ENCODE assay signal across 12 cellular contexts in genomic region chr1:52426391-52426790, GRCh38. TPM values are rescaled to one million over a fixed set of nuclear protein-coding genes. Genes with fewer than 3 reads are reported as not detected.
DNase-seq lines count a peak whose midpoint lies in the region; ATAC-seq and TF ChIP-seq lines count a peak whose summit lies in the region.
"Had no signal": no experiment of that assay in that cellular context is flagged by ENCODE, and none has a peak within 500 bp of the region (broad histone marks: within the 10 kb centered on the region; RNA-seq: fewer than 3 reads in every experiment).

No MANE protein-coding gene starts in this region.

- H3K9me3 Mint-ChIP-seq in MCF 10A (ENCODE audit: unreplicated experiment) (no peaks in the 10 kb centered on the region), type B pancreatic cell (no peaks in the 10 kb centered on the region)
- H3K9me3 Mint-ChIP-seq in activated T-helper 2 cell treated with anti-CD3 and anti-CD28 coated beads, Interferon-gamma antibody, Interleukin-2, Interleukin-4, amounts not matched to agents 10 μg/mL and 5 μg/mL and 100 μg/mL, durations not matched to agents 14 hours and 24 hours and 36 hours, result no peaks in the 10 kb centered on the region

- CTCF ChIA-PET in mammary epithelial cell (lab: Charles Lee; ENCODE audit: low non-redundant PET) (no interaction called here), MCF 10A (lab: Yijun Ruan, JAX) (interaction anchor here (1.1 to 1.3 kb wide), 2 partner anchors 13 to 261 kb away, joined by 3 read pairs; no protein-coding TSS in a partner anchor)

- TF ChIP-seq CTCF in mammary epithelial cell (conservative IDR thresholded peaks at IDR 0.05 in 1 of 2, IDR thresholded peaks at IDR 0.05 in 1 of 2; ENCODE audit: extremely low read depth in 1 of 2, insufficient read depth in 1 of 2, low read depth in 1 of 2, low read length in 2 of 2) (no peak), MCF 10A (IDR thresholded peaks at IDR 0.05; ENCODE audit: unreplicated experiment) (no peak), foreskin keratinocyte (conservative IDR thresholded peaks at IDR 0.05) (no peak), type B pancreatic cell (conservative IDR thresholded peaks at IDR 0.05) (no peak), left ventricle myocardium inferior (IDR thresholded peaks at IDR 0.05; ENCODE audit: borderline replicate concordance) (no peak)

- intact Hi-C loops in mammary epithelial cell (cut with micrococcal nuclease), result loop anchor here (5.0 kb wide), 1 partner anchor 261 kb away; no protein-coding TSS in a partner anchor
- intact Hi-C loops in MCF 10A (cut with micrococcal nuclease), result no loop called here
- intact Hi-C loops in activated T-helper 2 cell treated with anti-CD3 and anti-CD28 coated beads, Interferon-gamma antibody, Interleukin-2, Interleukin-4, amounts not matched to agents 10 μg/mL and 5 μg/mL and 100 μg/mL, durations not matched to agents 14 hours and 24 hours and 36 hours (cut with micrococcal nuclease), result loop anchor here (10.0 kb wide), 1 partner anchor 98 kb away; no protein-coding TSS in a partner anchor
- intact Hi-C loops in left ventricle myocardium inferior (cut with micrococcal nuclease), result no loop called here

- H3K79me2 ChIP-seq in mammary epithelial cell (ENCODE audit: insufficient read depth, low read length), result no peaks in the 10 kb centered on the region

- in situ Hi-C loops in mammary epithelial cell (cut with MboI; ENCODE audit: low sequenced_read_pairs in 2 of 2), result no loop called here

- H3K4me1 Mint-ChIP-seq in MCF 10A (ENCODE audit: insufficient read depth, unreplicated experiment) (peaks cover 5% of the 10 kb centered on the region), type B pancreatic cell (ENCODE audit: unreplicated experiment) (peaks cover 4% of the 10 kb centered on the region)
- H3K4me1 Mint-ChIP-seq in activated T-helper 2 cell treated with anti-CD3 and anti-CD28 coated beads, Interferon-gamma antibody, Interleukin-2, Interleukin-4, amounts not matched to agents 10 μg/mL and 5 μg/mL and 100 μg/mL, durations not matched to agents 14 hours and 24 hours and 36 hours (ENCODE audit: low read depth), result peaks cover 33% of the 10 kb centered on the region

- H3K36me3 ChIP-seq in mammary epithelial cell (ENCODE audit: insufficient read depth, low read length) (peaks cover 13% of the 10 kb centered on the region), left ventricle myocardium inferior (peaks cover 45% of the 10 kb centered on the region)

- POLR2A ChIA-PET in MCF 10A (lab: Yijun Ruan, JAX), result interaction anchor here (1.3 to 1.8 kb wide), 3 partner anchors 8 to 22 kb away, joined by 3 to 8 read pairs (median 3); partner anchors contain the start of genes ORC1 and PRPF38A

- H3K9me3 ChIP-seq in mammary epithelial cell (replicated peaks; ENCODE audit: insufficient read depth, low read length), result no peaks in the 10 kb centered on the region
- no peaks in the 10 kb centered on the region for H3K9me3 ChIP-seq in left ventricle myocardium inferior (replicated peaks)

- BruUV-seq in mammary epithelial cell (replicated peaks; lab: Mats Ljungman, UMichigan) (no TSS peak), MCF 10A (replicated peaks; lab: Mats Ljungman, UMichigan) (no TSS peak)

- no peak overlapping the region for H3K4me3 Mint-ChIP-seq in MCF 10A (ENCODE audit: unreplicated experiment)
- H3K4me3 Mint-ChIP-seq in activated T-helper 2 cell treated with anti-CD3 and anti-CD28 coated beads, Interferon-gamma antibody, Interleukin-2, Interleukin-4, amounts not matched to agents 10 μg/mL and 5 μg/mL and 100 μg/mL, durations not matched to agents 14 hours and 24 hours and 36 hours (ENCODE audit: low read depth), result no peak overlapping the region
- H3K4me3 Mint-ChIP-seq in type B pancreatic cell, result peak overlapping the region; percentile 52

- no peak overlapping the region for H3K27ac ChIP-seq in mammary epithelial cell (ENCODE audit: insufficient read depth, low read depth, low read length)
- H3K27ac ChIP-seq in foreskin keratinocyte, result no peak overlapping the region
- H3K27ac ChIP-seq in left ventricle myocardium inferior (replicated peaks), result no peak overlapping the region
- H3K27ac ChIP-seq: C4-2B, VCaP had no signal

- no peak overlapping the region for H3K27ac Mint-ChIP-seq in MCF 10A (ENCODE audit: low read depth, unreplicated experiment)
- H3K27ac Mint-ChIP-seq in activated T-helper 2 cell treated with anti-CD3 and anti-CD28 coated beads, Interferon-gamma antibody, Interleukin-2, Interleukin-4, amounts not matched to agents 10 μg/mL and 5 μg/mL and 100 μg/mL, durations not matched to agents 14 hours and 24 hours and 36 hours, result peak overlapping the region; percentile 25
- peak overlapping the region; percentile 93 for H3K27ac Mint-ChIP-seq in type B pancreatic cell

- H3K4me3 ChIP-seq in mammary epithelial cell (replicated peaks in 1 of 3; ENCODE audit: insufficient read depth in 1 of 3, low read depth in 2 of 3, low read length in 3 of 3) (no peak overlapping the region), left ventricle myocardium inferior (no peak overlapping the region)

- H2AFZ ChIP-seq in mammary epithelial cell (ENCODE audit: low read depth, low read length), result no peak overlapping the region

- no peaks in the 10 kb centered on the region for H4K20me1 ChIP-seq in mammary epithelial cell (ENCODE audit: insufficient read depth, low read length)

- no peak overlapping the region for H3K4me2 ChIP-seq in mammary epithelial cell (ENCODE audit: insufficient read depth, low read depth, low read length)

- H3K4me1 ChIP-seq in mammary epithelial cell (ENCODE audit: insufficient read depth, low read length) (no peaks in the 10 kb centered on the region), foreskin keratinocyte (no peaks in the 10 kb centered on the region), left ventricle myocardium inferior (peaks cover 14% of the 10 kb centered on the region)

- WGBS in mammary epithelial cell (ENCODE audit: low coverage, missing lambda C conversion rate), result 100% methylated on average over 2 of the region's 3 CpGs

- H3K27me3 Mint-ChIP-seq in MCF 10A (ENCODE audit: insufficient read depth, unreplicated experiment), result no peaks in the 10 kb centered on the region
- H3K27me3 Mint-ChIP-seq in activated T-helper 2 cell treated with anti-CD3 and anti-CD28 coated beads, Interferon-gamma antibody, Interleukin-2, Interleukin-4, amounts not matched to agents 10 μg/mL and 5 μg/mL and 100 μg/mL, durations not matched to agents 14 hours and 24 hours and 36 hours (ENCODE audit: low read depth), result no peaks in the 10 kb centered on the region
- no peaks in the 10 kb centered on the region for H3K27me3 Mint-ChIP-seq in type B pancreatic cell

- H3K9ac ChIP-seq in mammary epithelial cell (ENCODE audit: insufficient read depth, low read length), result no peak overlapping the region

- dilution Hi-C loops in mammary epithelial cell (cut with HindIII; ENCODE audit: low sequenced_read_pairs), result no loop called here

- H3K27me3 ChIP-seq in mammary epithelial cell (ENCODE audit: insufficient read depth, low read length) (no peaks in the 10 kb centered on the region), foreskin keratinocyte (no peaks in the 10 kb centered on the region), left ventricle myocardium inferior (ENCODE audit: low read depth) (no peaks in the 10 kb centered on the region)

- DNase-seq in mammary epithelial cell, result peak; percentile 31
- DNase-seq in MCF 10A (ENCODE audit: unreplicated experiment), result no peak
- DNase-seq in activated T-helper 2 cell treated with anti-CD3 and anti-CD28 coated beads, Interferon-gamma antibody, Interleukin-2, Interleukin-4, amounts not matched to agents 10 μg/mL and 5 μg/mL and 100 μg/mL, durations not matched to agents 14 hours and 24 hours and 36 hours (ENCODE audit: low spot score), result no peak
- peak; percentile 23 to 62 for DNase-seq in foreskin keratinocyte
- DNase-seq in type B pancreatic cell (ENCODE audit: extremely low spot score, unreplicated experiment), result no peak
- no peak for DNase-seq in NCI-H1105 (lab: John Stamatoyannopoulos, UW)
- DNase-seq in left ventricle myocardium inferior, result no peak
- DNase-seq: activated gamma-delta T cell, RPMI8226 had no signal

- ATAC-seq in foreskin keratinocyte (no peak), HG03571 (IDR thresholded peaks at IDR 0.05; ENCODE audit: unreplicated experiment) (no peak)

- H3K36me3 Mint-ChIP-seq in MCF 10A (ENCODE audit: insufficient read depth, unreplicated experiment), result peaks cover 94% of the 10 kb centered on the region
- H3K36me3 Mint-ChIP-seq in activated T-helper 2 cell treated with anti-CD3 and anti-CD28 coated beads, Interferon-gamma antibody, Interleukin-2, Interleukin-4, amounts not matched to agents 10 μg/mL and 5 μg/mL and 100 μg/mL, durations not matched to agents 14 hours and 24 hours and 36 hours (ENCODE audit: low read depth), result peaks cover 59% of the 10 kb centered on the region
- peaks cover 23% of the 10 kb centered on the region for H3K36me3 Mint-ChIP-seq in type B pancreatic cell

RNA-seq across cellular contexts. Expression of gene PRPF38A, which starts 22.0 kb away (rescaled TPM):
- total RNA-seq in mammary epithelial cell (10 to 100 TPM in 1 of 2 donors, 1 to 10 TPM in 1; 9.2 to 34.9 TPM), MCF 10A (2022) (63.8 TPM in 2 replicates), foreskin keratinocyte (16.5 and 18.9 TPM in 2 replicates), type B pancreatic cell (ENCODE audit: low replicate concordance) (55.6 and 70.7 TPM in 2 replicates), left ventricle myocardium inferior (20.5 TPM)
- polyA plus RNA-seq in mammary epithelial cell (22.1 TPM), foreskin keratinocyte (19.5 and 20.5 TPM in 2 replicates)
- polyA minus RNA-seq in mammary epithelial cell, result 58.3 TPM
- 96.6 and 98.1 TPM in 2 replicates for total RNA-seq in activated T-helper 2 cell treated with anti-CD3 and anti-CD28 coated beads, Interferon-gamma antibody, Interleukin-2, Interleukin-4, amounts not matched to agents 10 μg/mL and 5 μg/mL and 100 μg/mL, durations not matched to agents 14 hours and 24 hours and 36 hours

RNA-seq across cellular contexts. Expression of gene ORC1, which starts 22.2 kb away (rescaled TPM):
- 1 to 10 TPM; 1.2 to 8.8 TPM for total RNA-seq in mammary epithelial cell
- polyA plus RNA-seq in mammary epithelial cell, result 16.8 TPM
- 22.4 TPM for polyA minus RNA-seq in mammary epithelial cell
- total RNA-seq in MCF 10A (2022), result 1.8 and 2.7 TPM in 2 replicates
- total RNA-seq in activated T-helper 2 cell treated with anti-CD3 and anti-CD28 coated beads, Interferon-gamma antibody, Interleukin-2, Interleukin-4, amounts not matched to agents 10 μg/mL and 5 μg/mL and 100 μg/mL, durations not matched to agents 14 hours and 24 hours and 36 hours, result 36.2 and 38.9 TPM in 2 replicates
- 17.7 and 20.6 TPM in 2 replicates for total RNA-seq in foreskin keratinocyte
- 8.0 and 10.8 TPM in 2 replicates for polyA plus RNA-seq in foreskin keratinocyte
- total RNA-seq in type B pancreatic cell (ENCODE audit: low replicate concordance), result 6.5 and 14.8 TPM in 2 replicates
- 0.11 TPM for total RNA-seq in left ventricle myocardium inferior

Comparison
In these comparisons a context has a peak if more than half of its experiments do, and no peak if none do; other contexts are left out.
1. DNase-seq: peak in mammary epithelial cell (single experiment) and foreskin keratinocyte (2 of 2); none in MCF 10A (single experiment), activated T-helper 2 cell treated with anti-CD3 and anti-CD28 coated beads, Interferon-gamma antibody, Interleukin-2, Interleukin-4, amounts not matched to agents 10 μg/mL and 5 μg/mL and 100 μg/mL, durations not matched to agents 14 hours and 24 hours and 36 hours (single experiment), type B pancreatic cell (single experiment), NCI-H1105 (single experiment) and left ventricle myocardium inferior (single experiment).
2. intact Hi-C loops: an anchor here in mammary epithelial cell (5.0 kb wide) and activated T-helper 2 cell treated with anti-CD3 and anti-CD28 coated beads, Interferon-gamma antibody, Interleukin-2, Interleukin-4, amounts not matched to agents 10 μg/mL and 5 μg/mL and 100 μg/mL, durations not matched to agents 14 hours and 24 hours and 36 hours (10.0 kb wide); none called in MCF 10A and left ventricle myocardium inferior.